ENCODE assay signal across 8 cellular contexts in the genomic region with DNA sequence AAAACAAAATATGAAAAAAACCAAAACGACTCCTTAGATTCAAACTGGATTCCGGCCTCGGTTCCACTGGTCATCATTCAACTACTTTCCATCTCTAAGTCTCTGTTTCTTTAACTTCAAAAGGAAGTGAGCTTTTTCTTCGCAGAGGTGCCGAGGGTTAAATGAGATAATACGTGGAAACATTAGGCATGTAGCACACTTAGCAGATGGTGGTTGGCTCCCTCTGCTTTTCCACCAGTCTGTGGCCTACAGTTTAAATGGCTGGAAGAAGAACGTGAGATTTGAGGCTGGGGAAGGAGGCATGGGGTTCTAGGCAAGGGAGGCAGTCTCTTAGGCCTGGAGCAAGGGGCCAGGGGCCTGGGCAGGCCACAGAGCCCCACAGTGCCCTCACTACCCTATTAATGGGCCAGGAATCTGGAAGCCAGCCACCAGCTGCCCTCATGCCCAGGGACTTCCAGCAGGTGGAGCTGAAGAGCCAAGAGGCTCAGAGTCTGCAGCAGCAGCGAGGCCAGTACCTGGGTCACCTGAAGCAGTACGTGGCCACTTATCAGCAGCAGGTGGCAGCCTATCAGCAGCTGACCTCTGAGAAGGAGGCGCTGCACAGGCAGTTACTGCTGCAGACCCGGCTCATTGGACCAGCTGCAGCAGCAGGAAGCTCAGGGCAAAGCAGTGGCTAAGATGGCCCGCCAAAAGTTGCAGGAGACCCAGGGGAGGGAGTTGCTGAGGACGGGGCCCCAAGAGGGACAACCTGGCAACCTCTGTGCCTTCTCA. TPM values are rescaled to one million over a fixed set of nuclear protein-coding genes. Genes with fewer than 3 reads are reported as not detected.
DNase-seq lines count a peak whose midpoint lies in the region; ATAC-seq and TF ChIP-seq lines count a peak whose summit lies in the region.
"Not testable (repeated sequence)": the region's sequence is repeated elsewhere in the genome, so short reads cannot be mapped to it uniquely, and the experiment has no call there.

No MANE protein-coding gene starts in this region.

- not testable (repeated sequence) for H3K4me1 ChIP-seq in osteoblast (ENCODE audit: insufficient read depth, low read length)

- not testable (repeated sequence) for H3K9me3 ChIP-seq in osteoblast (ENCODE audit: low read depth, low read length)

- not testable (repeated sequence) for H3K27ac ChIP-seq in osteoblast (ENCODE audit: low read depth, low read length)

- H3K36me3 Mint-ChIP-seq in stimulated activated memory B cell treated with anti-CD40 and anti-IgM and Interleukin-4, amounts not matched to agents 10 μg/mL and 1 μg/mL and 100 μg/mL, for 72 hours = not testable (repeated sequence)

- H3K4me2 ChIP-seq in osteoblast (ENCODE audit: insufficient read depth, low read length) = not testable (repeated sequence)

- peak overlapping the region; percentile 76 for H3K27ac Mint-ChIP-seq in stimulated activated memory B cell treated with anti-CD40 and anti-IgM and Interleukin-4, amounts not matched to agents 10 μg/mL and 1 μg/mL and 100 μg/mL, for 72 hours

- peak overlapping the region; percentile 44 for H3K4me3 Mint-ChIP-seq in stimulated activated memory B cell treated with anti-CD40 and anti-IgM and Interleukin-4, amounts not matched to agents 10 μg/mL and 1 μg/mL and 100 μg/mL, for 72 hours

- not testable (repeated sequence) for H3K27me3 ChIP-seq in osteoblast (ENCODE audit: insufficient read depth, low read length)

- peak; percentile 47 for ATAC-seq in left ventricle myocardium superior
- ATAC-seq in stimulated activated memory B cell treated with anti-CD40 and anti-IgM and Interleukin-4, amounts not matched to agents 10 μg/mL and 1 μg/mL and 100 μg/mL, for 72 hours = not testable (repeated sequence)

- H2AFZ ChIP-seq in osteoblast (ENCODE audit: low read length) = not testable (repeated sequence)

- in situ Hi-C loops in astrocyte of the spinal cord (cut with HindIII; ENCODE audit: low sequenced_read_pairs) = not testable (repeated sequence)

- not testable (repeated sequence) for H3K9me3 Mint-ChIP-seq in stimulated activated memory B cell treated with anti-CD40 and anti-IgM and Interleukin-4, amounts not matched to agents 10 μg/mL and 1 μg/mL and 100 μg/mL, for 72 hours

- H3K27me3 Mint-ChIP-seq in stimulated activated memory B cell treated with anti-CD40 and anti-IgM and Interleukin-4, amounts not matched to agents 10 μg/mL and 1 μg/mL and 100 μg/mL, for 72 hours = peaks cover 14% of the 10 kb centered on the region

- not testable (repeated sequence) for H3K79me2 ChIP-seq in osteoblast (ENCODE audit: insufficient read depth, low read length)

- not testable (repeated sequence) for H3K4me3 ChIP-seq in astrocyte of the spinal cord (ENCODE audit: low read depth, low read length); osteoblast (ENCODE audit: insufficient read depth, low read length)

- DNase-seq in D341Med (ENCODE audit: low spot score) = peak; percentile 67
- peak; percentile 43 for DNase-seq in KG1 (lab: John Stamatoyannopoulos, UW)
- DNase-seq in NCI-H774 (lab: John Stamatoyannopoulos, UW) = peak; percentile 95
- peak; percentile 51 for DNase-seq in activated CD4-positive, alpha-beta T cell treated with anti-CD3 and anti-CD28 coated beads for 1 hour
- peak; percentile 35 for DNase-seq in astrocyte of the spinal cord (ENCODE audit: low read depth, low spot score)
- peak; percentile 81 for DNase-seq in left ventricle myocardium superior
- DNase-seq in osteoblast (ENCODE audit: insufficient read length, low spot score, missing footprints) = not testable (repeated sequence)

- not testable (repeated sequence) for H4K20me1 ChIP-seq in osteoblast (ENCODE audit: insufficient read depth, low read length)

- intact Hi-C loops in left ventricle myocardium superior (cut with micrococcal nuclease) = not testable (repeated sequence)

- H3K4me1 Mint-ChIP-seq in stimulated activated memory B cell treated with anti-CD40 and anti-IgM and Interleukin-4, amounts not matched to agents 10 μg/mL and 1 μg/mL and 100 μg/mL, for 72 hours = peaks cover 19% of the 10 kb centered on the region

- TF ChIP-seq CTCF in astrocyte of the spinal cord (IDR thresholded peaks at IDR 0.05; ENCODE audit: low read depth, low read length) (peak; percentile 83), osteoblast (IDR thresholded peaks at IDR 0.05; ENCODE audit: extremely low read depth, low read depth, low read length) (peak; percentile 66)

- not testable (repeated sequence) for H3K36me3 ChIP-seq in osteoblast (ENCODE audit: insufficient read depth, low read length)

RNA-seq across cellular contexts. Expression of a gene that starts 27.8 kb away (rescaled TPM):
- total RNA-seq in left ventricle myocardium superior (117 TPM), osteoblast (56.0 and 68.4 TPM in 2 replicates)

RNA-seq across cellular contexts. Expression of a gene that starts 43.9 kb away (rescaled TPM):
- 0.20 TPM for total RNA-seq in left ventricle myocardium superior
- under 0.01 TPM in 2 replicates for total RNA-seq in osteoblast

RNA-seq across cellular contexts. Expression of a gene that starts 58.9 kb away (rescaled TPM):
- total RNA-seq in left ventricle myocardium superior = 4.9 TPM
- 1.8 and 2.4 TPM in 2 replicates for total RNA-seq in osteoblast

RNA-seq across cellular contexts. Expression of a gene that starts 59.2 kb away (rescaled TPM):
- total RNA-seq in left ventricle myocardium superior (13.8 TPM), osteoblast (8.0 and 9.7 TPM in 2 replicates)

RNA-seq across cellular contexts. Expression of a gene that starts 59.5 kb away (rescaled TPM):
- 71.7 TPM for total RNA-seq in left ventricle myocardium superior
- 21.4 and 23.0 TPM in 2 replicates for total RNA-seq in osteoblast
